In the genomic region with DNA sequence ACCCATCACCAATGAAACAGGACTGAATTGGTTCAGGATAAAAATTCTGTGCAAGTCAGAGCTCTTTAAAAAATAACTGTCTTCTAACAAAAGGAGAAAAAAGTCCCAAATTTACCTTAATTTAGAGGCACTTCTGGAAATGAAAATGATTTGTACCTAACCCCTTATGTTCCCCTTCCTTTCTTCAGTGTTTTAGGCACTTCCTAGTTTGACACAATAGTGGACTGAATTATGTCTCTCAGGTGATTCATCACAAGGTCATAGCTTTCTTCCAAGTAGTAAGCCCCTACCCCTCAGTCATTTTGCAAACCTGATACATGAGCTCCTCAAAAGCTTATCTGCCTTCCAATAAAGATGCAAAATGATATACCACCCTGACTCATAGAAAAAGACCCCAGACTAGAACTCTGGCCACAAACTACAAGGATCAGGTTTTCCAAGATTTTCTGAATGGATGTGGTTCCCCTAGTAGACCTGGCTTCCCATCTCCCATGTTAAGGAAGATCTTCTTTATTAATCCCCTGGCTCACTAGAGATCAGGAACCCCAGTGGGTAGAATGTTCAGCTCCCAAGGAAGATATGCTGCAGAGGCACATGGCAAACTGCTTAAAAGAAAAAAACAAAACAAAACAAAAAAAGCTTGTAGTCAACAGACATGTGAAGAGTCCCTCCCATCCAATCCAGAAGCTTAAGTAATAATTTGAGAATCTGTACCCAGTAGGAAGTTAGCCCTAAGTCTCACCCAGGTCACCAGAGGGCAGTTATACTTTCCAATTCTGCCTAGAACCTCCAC, we compare ENCODE assay signal across 9 cellular contexts. TPM values are rescaled to one million over a fixed set of nuclear protein-coding genes. Genes with fewer than 3 reads are reported as not detected.
A peak's percentile ranks its signal among the peaks of the same experiment; 100 is the strongest.
DNase-seq lines count a peak whose midpoint lies in the region; ATAC-seq and TF ChIP-seq lines count a peak whose summit lies in the region.
"Had no signal": no experiment of that assay in that cellular context is flagged by ENCODE, and none has a peak within 500 bp of the region (broad histone marks: within the 10 kb centered on the region; RNA-seq: fewer than 3 reads in every experiment).

No MANE protein-coding gene starts in this region.

- H3K4me1 ChIP-seq in iPS-20b (ENCODE audit: insufficient read depth, low read length) (peaks cover 14% of the 10 kb centered on the region), suprapubic skin (peaks cover 51% of the 10 kb centered on the region)

- H3K27me3 Mint-ChIP-seq in activated CD4-positive, alpha-beta T cell treated with anti-CD3 and anti-CD28 coated beads, Interleukin-2, amount 10 ng/mL, durations not matched to agents 7 days and 5 days, result peaks cover 2% of the 10 kb centered on the region
- peaks cover 2% of the 10 kb centered on the region for H3K27me3 Mint-ChIP-seq in activated CD8-positive, alpha-beta T cell treated with anti-CD3 and anti-CD28 coated beads, Interleukin-2, amount 10 ng/mL, durations not matched to agents 7 days and 5 days (ENCODE audit: low read depth)

- no peak for TF ChIP-seq CTCF in suprapubic skin (IDR thresholded peaks at IDR 0.05)

- CTCF ChIA-PET in activated CD4-positive, alpha-beta T cell treated with anti-CD3 and anti-CD28 coated beads, Interleukin-2, amount 10 ng/mL, durations not matched to agents 7 days and 5 days (lab: Charles Lee), result interaction anchor here (0.6 to 3.3 kb wide), 18 partner anchors 9 to 1465 kb away, joined by 3 to 18 read pairs (median 5); a partner anchor contains a TSS
- CTCF ChIA-PET in activated CD8-positive, alpha-beta T cell treated with anti-CD3 and anti-CD28 coated beads, Interleukin-2, amount 10 ng/mL, durations not matched to agents 7 days and 5 days (lab: Charles Lee), result interaction anchor here (0.7 to 3.5 kb wide), 25 partner anchors 13 to 466 kb away, joined by 3 to 30 read pairs (median 4); a partner anchor contains a TSS

- H3K9me3 Mint-ChIP-seq in activated CD4-positive, alpha-beta T cell treated with anti-CD3 and anti-CD28 coated beads, Interleukin-2, amount 10 ng/mL, durations not matched to agents 7 days and 5 days, result no peaks in the 10 kb centered on the region
- no peaks in the 10 kb centered on the region for H3K9me3 Mint-ChIP-seq in activated CD8-positive, alpha-beta T cell treated with anti-CD3 and anti-CD28 coated beads, Interleukin-2, amount 10 ng/mL, durations not matched to agents 7 days and 5 days (ENCODE audit: insufficient read depth)

- no peak for TF ChIP-seq EP300 in suprapubic skin (IDR thresholded peaks at IDR 0.05)

- peaks cover 73% of the 10 kb centered on the region for H3K36me3 Mint-ChIP-seq in activated CD4-positive, alpha-beta T cell treated with anti-CD3 and anti-CD28 coated beads, Interleukin-2, amount 10 ng/mL, durations not matched to agents 7 days and 5 days (ENCODE audit: low read depth)
- H3K36me3 Mint-ChIP-seq in activated CD8-positive, alpha-beta T cell treated with anti-CD3 and anti-CD28 coated beads, Interleukin-2, amount 10 ng/mL, durations not matched to agents 7 days and 5 days (ENCODE audit: low read depth), result peaks cover 82% of the 10 kb centered on the region

- peak overlapping the region; percentile 98; the same call in 1 of the 2 replicates for H3K9ac ChIP-seq in iPS-20b (ENCODE audit: low read depth, low read length)

- TF ChIP-seq POLR2A in suprapubic skin (IDR thresholded peaks at IDR 0.05), result no peak

- no peak for ATAC-seq in activated CD8-positive, alpha-beta T cell treated with anti-CD3 and anti-CD28 coated beads, Interleukin-2, amount 10 ng/mL, durations not matched to agents 7 days and 5 days
- ATAC-seq in GM18861 (IDR thresholded peaks at IDR 0.05; ENCODE audit: unreplicated experiment) (no peak), GM18867 (IDR thresholded peaks at IDR 0.05; ENCODE audit: unreplicated experiment) (no peak)

- POLR2A ChIA-PET in activated CD4-positive, alpha-beta T cell treated with anti-CD3 and anti-CD28 coated beads, Interleukin-2, amount 10 ng/mL, durations not matched to agents 7 days and 5 days (lab: Charles Lee), result interaction anchor here (0.7 to 1.0 kb wide), 3 partner anchors 9 to 105 kb away, joined by 3 to 4 read pairs (median 3); no protein-coding TSS in a partner anchor
- POLR2A ChIA-PET in activated CD8-positive, alpha-beta T cell treated with anti-CD3 and anti-CD28 coated beads, Interleukin-2, amount 10 ng/mL, durations not matched to agents 7 days and 5 days (lab: Charles Lee), result interaction anchor here (0.8 to 4.7 kb wide), 13 partner anchors 9 to 121 kb away, joined by 3 to 60 read pairs (median 4); a partner anchor contains a TSS

- H3K27ac ChIP-seq in iPS-20b (ENCODE audit: low read length) (no peak overlapping the region), suprapubic skin (peak overlapping the region; percentile 98)

- peaks cover 61% of the 10 kb centered on the region for H3K4me1 Mint-ChIP-seq in activated CD4-positive, alpha-beta T cell treated with anti-CD3 and anti-CD28 coated beads, Interleukin-2, amount 10 ng/mL, durations not matched to agents 7 days and 5 days
- H3K4me1 Mint-ChIP-seq in activated CD8-positive, alpha-beta T cell treated with anti-CD3 and anti-CD28 coated beads, Interleukin-2, amount 10 ng/mL, durations not matched to agents 7 days and 5 days (ENCODE audit: low read depth), result peaks cover 56% of the 10 kb centered on the region

- peak overlapping the region; percentile 98 for H3K4me3 Mint-ChIP-seq in activated CD4-positive, alpha-beta T cell treated with anti-CD3 and anti-CD28 coated beads, Interleukin-2, amount 10 ng/mL, durations not matched to agents 7 days and 5 days
- peak overlapping the region; percentile 93 for H3K4me3 Mint-ChIP-seq in activated CD8-positive, alpha-beta T cell treated with anti-CD3 and anti-CD28 coated beads, Interleukin-2, amount 10 ng/mL, durations not matched to agents 7 days and 5 days

- DNase-seq in activated CD4-positive, alpha-beta T cell treated with anti-CD3 and anti-CD28 coated beads, Interleukin-2, amount 10 ng/mL, durations not matched to agents 7 days and 5 days, result no peak
- DNase-seq in activated CD4-positive, alpha-beta T cell treated with anti-CD3 and anti-CD28 coated beads for 1 hour, result no peak
- DNase-seq in activated CD8-positive, alpha-beta T cell treated with anti-CD3 and anti-CD28 coated beads, Interleukin-2, amount 10 ng/mL, durations not matched to agents 7 days and 5 days, result no peak
- DNase-seq in suprapubic skin (ENCODE audit: low spot score in 2 of 2), result no peak
- no peak for DNase-seq in SHP77 treated with DMSO at 0.1 percent for 48 hours (lab: John Stamatoyannopoulos, UW)
- DNase-seq: BE2C had no signal

- H3K4me3 ChIP-seq in iPS-20b (ENCODE audit: low read length) (peak overlapping the region; percentile 83; the same call in 1 of the 2 replicates), suprapubic skin (peak overlapping the region; percentile 90)

- H3K9me3 ChIP-seq in iPS-20b (ENCODE audit: insufficient read depth, low read depth, low read length) (no peaks in the 10 kb centered on the region), suprapubic skin (no peaks in the 10 kb centered on the region)
- H3K9me3 ChIP-seq: BE2C had no signal

- peak overlapping the region; percentile 100 for H3K27ac Mint-ChIP-seq in activated CD4-positive, alpha-beta T cell treated with anti-CD3 and anti-CD28 coated beads, Interleukin-2, amount 10 ng/mL, durations not matched to agents 7 days and 5 days
- peak overlapping the region; percentile 75 for H3K27ac Mint-ChIP-seq in activated CD8-positive, alpha-beta T cell treated with anti-CD3 and anti-CD28 coated beads, Interleukin-2, amount 10 ng/mL, durations not matched to agents 7 days and 5 days

- no peaks in the 10 kb centered on the region for H3K27me3 ChIP-seq in iPS-20b (ENCODE audit: insufficient read depth, low read length)
- H3K27me3 ChIP-seq in suprapubic skin, result no peaks in the 10 kb centered on the region
- H3K27me3 ChIP-seq: BE2C had no signal

- H3K36me3 ChIP-seq in iPS-20b (ENCODE audit: insufficient read depth, low read depth, low read length), result peaks cover 69% of the 10 kb centered on the region
- H3K36me3 ChIP-seq in suprapubic skin, result peaks cover 17% of the 10 kb centered on the region

RNA-seq across cellular contexts. Expression of a gene that starts 3.6 kb away (rescaled TPM):
- 100 to 1,000 TPM in 1 of 2 experiments, 10 to 100 TPM in 1; 99.1 to 117 TPM for total RNA-seq in activated CD4-positive, alpha-beta T cell treated with anti-CD3 and anti-CD28 coated beads, Interleukin-2, amount 10 ng/mL, durations not matched to agents 7 days and 5 days
- 10 to 100 TPM; 92.8 to 99.7 TPM for total RNA-seq in activated CD8-positive, alpha-beta T cell treated with anti-CD3 and anti-CD28 coated beads, Interleukin-2, amount 10 ng/mL, durations not matched to agents 7 days and 5 days
- 10 to 100 TPM; 27.2 to 68.2 (median 46.7) TPM for total RNA-seq in suprapubic skin

RNA-seq across cellular contexts. Expression of a gene that starts 4.2 kb away (rescaled TPM):
- total RNA-seq in activated CD4-positive, alpha-beta T cell treated with anti-CD3 and anti-CD28 coated beads, Interleukin-2, amount 10 ng/mL, durations not matched to agents 7 days and 5 days, result 10 to 100 TPM; 41.4 to 44.4 TPM
- total RNA-seq in activated CD8-positive, alpha-beta T cell treated with anti-CD3 and anti-CD28 coated beads, Interleukin-2, amount 10 ng/mL, durations not matched to agents 7 days and 5 days, result 10 to 100 TPM; 43.2 to 43.6 TPM
- total RNA-seq in suprapubic skin, result 10 to 100 TPM; 48.1 to 85.7 (median 62.4) TPM

RNA-seq across cellular contexts. Expression of a gene that starts 13.2 kb away (rescaled TPM):
- total RNA-seq in activated CD4-positive, alpha-beta T cell treated with anti-CD3 and anti-CD28 coated beads, Interleukin-2, amount 10 ng/mL, durations not matched to agents 7 days and 5 days, result 1 to 10 TPM; 8.3 to 9.7 TPM
- 10 to 100 TPM in 1 of 2 experiments, 1 to 10 TPM in 1; 10.0 to 10.5 TPM for total RNA-seq in activated CD8-positive, alpha-beta T cell treated with anti-CD3 and anti-CD28 coated beads, Interleukin-2, amount 10 ng/mL, durations not matched to agents 7 days and 5 days
- total RNA-seq in suprapubic skin, result 10 to 100 TPM in 1 of 4 donors, 1 to 10 TPM in 3; 4.7 to 24.0 (median 7.9) TPM

RNA-seq across cellular contexts. Expression of a gene that starts 33.5 kb away (rescaled TPM):
- total RNA-seq in activated CD4-positive, alpha-beta T cell treated with anti-CD3 and anti-CD28 coated beads, Interleukin-2, amount 10 ng/mL, durations not matched to agents 7 days and 5 days, result 10 to 100 TPM; 23.2 to 23.9 TPM
- total RNA-seq in activated CD8-positive, alpha-beta T cell treated with anti-CD3 and anti-CD28 coated beads, Interleukin-2, amount 10 ng/mL, durations not matched to agents 7 days and 5 days, result 10 to 100 TPM; 31.6 to 40.1 TPM
- total RNA-seq in suprapubic skin, result 10 to 100 TPM in 3 of 4 donors, 1 to 10 TPM in 1; 10.0 to 31.3 (median 15.5) TPM

RNA-seq across cellular contexts. Expression of a gene that starts 42.2 kb away (rescaled TPM):
- 10 to 100 TPM; 72.2 to 78.0 TPM for total RNA-seq in activated CD4-positive, alpha-beta T cell treated with anti-CD3 and anti-CD28 coated beads, Interleukin-2, amount 10 ng/mL, durations not matched to agents 7 days and 5 days
- total RNA-seq in activated CD8-positive, alpha-beta T cell treated with anti-CD3 and anti-CD28 coated beads, Interleukin-2, amount 10 ng/mL, durations not matched to agents 7 days and 5 days, result 10 to 100 TPM; 72.2 to 79.6 TPM
- total RNA-seq in suprapubic skin, result 10 to 100 TPM; 41.7 to 46.4 (median 45.0) TPM
